Comparison of ENCODE assay signal across 31 cellular contexts in genomic region chr3:155960060-155960459, GRCh38.
DNase-seq lines count a peak whose midpoint lies in the region; ATAC-seq and TF ChIP-seq lines count a peak whose summit lies in the region.
"Had no signal": no experiment of that assay in that cellular context is flagged by ENCODE, and none has a peak within 500 bp of the region (broad histone marks: within the 10 kb centered on the region; RNA-seq: fewer than 3 reads in every experiment).

No MANE protein-coding gene starts in this region.

- DNase-seq in AG09319 (ENCODE audit: extremely low read depth, low read depth) = peak; percentile 15
- peak; percentile 47 for DNase-seq in MG63
- DNase-seq in fibroblast of mammary gland (ENCODE audit: low read depth) = peak; percentile 84
- peak; percentile 52 for DNase-seq in non-pigmented ciliary epithelial cell (ENCODE audit: low read depth)
- DNase-seq in NCI-H1417 (lab: John Stamatoyannopoulos, UW) = no peak
- no peak for DNase-seq in HK-2 (ENCODE audit: unreplicated experiment)
- DNase-seq in WTC11 (ENCODE audit: low spot score) = no peak
- DNase-seq in middle frontal gyrus (ENCODE audit: extremely low spot score, low spot score) = no peak
- DNase-seq: activated B cell treated with CpG ODN at 0.5 μM for 24 hours; activated CD4-positive, alpha-beta T cell treated with anti-CD3 and anti-CD28 coated beads, Interleukin-2, amount 50 U/mL, for 1 hour; activated CD8-positive, alpha-beta memory T cell treated with anti-CD3 and anti-CD28 coated beads, Interleukin-2, amount 10 ng/mL, durations not matched to agents 7 days and 5 days; activated naive CD4-positive, alpha-beta T cell treated with Interleukin-2 at 50 U/mL for 16 hours; amniotic stem cell; CD4-positive, CD25-positive, alpha-beta regulatory T cell; effector memory CD4-positive, alpha-beta T cell; erythroblast; H7; islet precursor cell; left ventricle myocardium superior; natural killer cell; NCI-H1048; NCI-H187 treated with DMSO at 0.1 percent for 48 hours; NCI-H2171 treated with DMSO at 0.1 percent for 48 hours; NCI-H524; SHP77 treated with DMSO at 0.1 percent for 48 hours; stimulated activated CD4-positive, alpha-beta T cell treated with anti-CD3 and anti-CD28 coated beads, Interleukin-2, amount 100 ng/mL, for 24 hours; T-helper 9 cell; upper lobe of left lung had no signal

- H3K36me3 Mint-ChIP-seq in WTC11 = peaks cover 12% of the 10 kb centered on the region
- H3K36me3 Mint-ChIP-seq: CD4-positive, CD25-positive, alpha-beta regulatory T cell; natural killer cell had no signal

- ATAC-seq in WTC11 = no peak
- ATAC-seq: activated CD8-positive, alpha-beta memory T cell treated with anti-CD3 and anti-CD28 coated beads, Interleukin-2, amount 10 ng/mL, durations not matched to agents 7 days and 5 days; left ventricle myocardium superior; natural killer cell had no signal

- H3K4me1 Mint-ChIP-seq in WTC11 = no peaks in the 10 kb centered on the region
- H3K4me1 Mint-ChIP-seq: activated B cell treated with CpG ODN at 0.5 μM for 24 hours; activated CD8-positive, alpha-beta memory T cell treated with anti-CD3 and anti-CD28 coated beads, Interleukin-2, amount 10 ng/mL, durations not matched to agents 7 days and 5 days; CD4-positive, CD25-positive, alpha-beta regulatory T cell; mesothelial cell of epicardium; natural killer cell had no signal

- H3K9me3 ChIP-seq in MG63 = no peaks in the 10 kb centered on the region
- H3K9me3 ChIP-seq: upper lobe of left lung had no signal

- peaks cover 18% of the 10 kb centered on the region for H3K9me3 Mint-ChIP-seq in WTC11
- H3K9me3 Mint-ChIP-seq: activated B cell treated with CpG ODN at 0.5 μM for 24 hours, natural killer cell had no signal

- CTCF ChIA-PET in WTC11 (lab: Charles Lee) = no interaction called here

- POLR2A ChIA-PET in WTC11 (lab: Charles Lee) = no interaction called here

- H3K4me3 ChIP-seq in MG63 = no peak overlapping the region
- H3K4me3 ChIP-seq in fibroblast of mammary gland (ENCODE audit: control insufficient read depth, low read depth, low read length) = no peak overlapping the region
- H3K4me3 ChIP-seq: coronary artery, smooth muscle cell, upper lobe of left lung had no signal

- H3K4me3 Mint-ChIP-seq in WTC11 = no peak overlapping the region
- H3K4me3 Mint-ChIP-seq: activated B cell treated with CpG ODN at 0.5 μM for 24 hours; activated CD8-positive, alpha-beta memory T cell treated with anti-CD3 and anti-CD28 coated beads, Interleukin-2, amount 10 ng/mL, durations not matched to agents 7 days and 5 days; CD4-positive, CD25-positive, alpha-beta regulatory T cell; mesothelial cell of epicardium; natural killer cell had no signal

- no peak overlapping the region for H3K27ac Mint-ChIP-seq in WTC11
- H3K27ac Mint-ChIP-seq: activated B cell treated with CpG ODN at 0.5 μM for 24 hours; activated CD8-positive, alpha-beta memory T cell treated with anti-CD3 and anti-CD28 coated beads, Interleukin-2, amount 10 ng/mL, durations not matched to agents 7 days and 5 days; CD4-positive, CD25-positive, alpha-beta regulatory T cell; mesothelial cell of epicardium; natural killer cell had no signal

- no peaks in the 10 kb centered on the region for H3K27me3 ChIP-seq in MG63
- H3K27me3 ChIP-seq: upper lobe of left lung had no signal

- TF ChIP-seq CTCF in AG09319 (IDR thresholded peaks at IDR 0.05; ENCODE audit: low read depth, low read length) = no peak
- TF ChIP-seq CTCF in fibroblast of mammary gland (conservative IDR thresholded peaks at IDR 0.05; ENCODE audit: control insufficient read depth, insufficient read depth, low read depth, low read length) = no peak
- no peak for TF ChIP-seq CTCF in WTC11 (IDR thresholded peaks at IDR 0.05)

- no peaks in the 10 kb centered on the region; the same call in 1 of the 2 replicates for H3K27me3 Mint-ChIP-seq in WTC11 (ENCODE audit: low read depth)
- H3K27me3 Mint-ChIP-seq: activated B cell treated with CpG ODN at 0.5 μM for 24 hours; activated CD8-positive, alpha-beta memory T cell treated with anti-CD3 and anti-CD28 coated beads, Interleukin-2, amount 10 ng/mL, durations not matched to agents 7 days and 5 days; CD4-positive, CD25-positive, alpha-beta regulatory T cell had no signal

- H3K36me3 ChIP-seq in MG63 = peaks cover 9% of the 10 kb centered on the region
- H3K36me3 ChIP-seq: upper lobe of left lung had no signal

TF ChIP-seq in WTC11, 78 proteins besides CTCF, POLR2A, EP300 and RAD21 (continues in another document):
- TF ChIP-seq STAT6 (CRISPR knock-in tag; conservative IDR thresholded peaks at IDR 0.05; ENCODE audit: low read depth) = no peak
- TF ChIP-seq E2F5 (CRISPR knock-in tag; IDR thresholded peaks at IDR 0.05) = no peak
- no peak for TF ChIP-seq ZNF396 (CRISPR knock-in tag; IDR thresholded peaks at IDR 0.05; ENCODE audit: borderline replicate concordance)
- no peak for TF ChIP-seq ZSCAN18 (CRISPR knock-in tag; IDR thresholded peaks at IDR 0.05)
- TF ChIP-seq ZNF219 (CRISPR knock-in tag; IDR thresholded peaks at IDR 0.05; ENCODE audit: borderline replicate concordance) = no peak
- TF ChIP-seq FOXJ3 (CRISPR knock-in tag; IDR thresholded peaks at IDR 0.05; ENCODE audit: borderline replicate concordance) = no peak
- no peak for TF ChIP-seq ZBTB43 (CRISPR knock-in tag; IDR thresholded peaks at IDR 0.05)
- no peak for TF ChIP-seq ZNF317 (CRISPR knock-in tag; IDR thresholded peaks at IDR 0.05; ENCODE audit: borderline replicate concordance, low read depth)
- TF ChIP-seq NFE2L1 (CRISPR knock-in tag; IDR thresholded peaks at IDR 0.05) = no peak
- no peak for TF ChIP-seq ZNF512 (CRISPR knock-in tag; IDR thresholded peaks at IDR 0.05; ENCODE audit: borderline replicate concordance)
- no peak for TF ChIP-seq RORB (CRISPR knock-in tag; IDR thresholded peaks at IDR 0.05)

Comparison
In these comparisons a context has a peak if more than half of its experiments do, and no peak if none do; other contexts are left out.
1. DNase-seq: peak in AG09319 (single experiment), MG63 (single experiment), fibroblast of mammary gland (single experiment) and non-pigmented ciliary epithelial cell (single experiment); none in NCI-H1417 (0 of 3), HK-2 (single experiment), WTC11 (single experiment) and middle frontal gyrus (single experiment).